8 cellular contexts compared by ENCODE assay signal in the genomic region with DNA sequence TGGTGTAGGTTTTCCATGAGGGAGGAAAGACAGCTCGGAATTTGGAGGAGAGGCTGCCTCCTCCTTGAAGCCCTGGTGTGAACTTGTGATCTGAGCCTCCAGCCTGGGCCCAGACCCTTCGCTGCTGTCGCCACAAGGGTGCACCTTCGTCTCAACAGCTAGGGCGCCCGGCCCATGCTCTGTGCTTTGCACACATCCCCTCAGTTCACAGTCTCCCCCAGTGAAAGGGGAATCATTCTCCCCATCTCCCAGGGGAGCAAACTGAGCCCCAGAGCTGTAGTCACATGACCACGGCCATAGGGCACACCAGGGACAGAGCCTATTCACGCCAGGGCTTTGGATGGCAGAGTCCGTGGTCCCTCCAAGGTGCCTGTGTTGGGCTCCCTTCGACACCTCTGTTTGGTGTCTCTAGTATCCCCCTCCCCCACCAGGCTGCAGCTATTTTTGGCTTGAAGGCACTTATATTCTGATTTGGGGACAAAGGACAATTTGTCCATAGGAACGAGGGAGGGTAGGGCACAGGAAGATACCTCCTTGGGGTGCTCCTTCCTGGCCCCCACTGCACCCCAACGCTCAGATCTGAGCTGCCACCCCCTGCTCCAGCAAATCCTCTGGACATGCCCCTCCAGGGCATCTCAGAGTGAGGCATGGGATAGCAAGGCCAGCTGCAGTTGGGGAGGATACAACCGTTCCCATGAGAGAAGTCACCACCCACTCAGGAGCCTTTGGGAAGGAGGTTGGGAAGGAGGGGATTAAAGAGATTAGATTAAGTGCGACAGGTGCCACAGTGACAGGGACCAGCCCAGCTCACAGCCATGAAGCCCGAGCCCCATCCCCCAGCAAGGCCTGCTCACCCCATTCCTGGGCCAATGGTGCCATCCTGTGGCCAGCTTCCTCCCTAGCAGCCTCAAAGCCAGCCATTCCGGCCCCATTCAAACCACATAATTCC. TPM values are rescaled to one million over a fixed set of nuclear protein-coding genes. Genes with fewer than 3 reads are reported as not detected.
DNase-seq lines count a peak whose midpoint lies in the region; ATAC-seq and TF ChIP-seq lines count a peak whose summit lies in the region.

No MANE protein-coding gene starts in this region.

- POLR2A ChIA-PET in PC-9 (lab: Charles Lee; ENCODE audit: unreplicated experiment): no interaction called here

- no peaks in the 10 kb centered on the region for H3K36me3 Mint-ChIP-seq in activated T-helper 2 cell treated with anti-CD3 and anti-CD28 coated beads, Interferon-gamma antibody, Interleukin-2, Interleukin-4, amounts not matched to agents 10 μg/mL and 5 μg/mL and 100 μg/mL, durations not matched to agents 14 hours and 24 hours and 36 hours (ENCODE audit: low read depth)

- 51% methylated on average over 16 of the region's 16 CpGs; no CpG with 5 or more reads in 1 of the 2 donors for WGBS in transverse colon (ENCODE audit: low coverage in 1 of 2), 2 donors

- H3K4me2 ChIP-seq in PC-9: no peak overlapping the region

- H3K36me3 ChIP-seq in PC-9 (ENCODE audit: low read depth) (no peaks in the 10 kb centered on the region), neutrophil (no peaks in the 10 kb centered on the region), transverse colon (no peaks in the 10 kb centered on the region)

- H3K27ac ChIP-seq in PC-9 (no peak overlapping the region), neutrophil (no peak overlapping the region), transverse colon (no peak overlapping the region)

- H3K4me3 Mint-ChIP-seq in activated T-helper 2 cell treated with anti-CD3 and anti-CD28 coated beads, Interferon-gamma antibody, Interleukin-2, Interleukin-4, amounts not matched to agents 10 μg/mL and 5 μg/mL and 100 μg/mL, durations not matched to agents 14 hours and 24 hours and 36 hours (ENCODE audit: low read depth): no peak overlapping the region

- H3F3A ChIP-seq in PC-9 (ENCODE audit: insufficient read depth, low read depth): no peaks in the 10 kb centered on the region

- H4K20me1 ChIP-seq in PC-9 (ENCODE audit: insufficient read depth): no peaks in the 10 kb centered on the region

- in situ Hi-C loops in transverse colon (cut with MboI; ENCODE audit: low pct_ligation_motif_present in 1 of 4, low pct_unique_long_range_greater_than_20kb in 1 of 4, low sequenced_read_pairs in 3 of 4): loop anchor here in 1 of 4 donors (25.0 kb wide), 1 partner anchor 1470 kb away; a partner anchor contains a TSS

- H3K9me3 ChIP-seq in PC-9 (ENCODE audit: insufficient read depth, low read depth) (no peaks in the 10 kb centered on the region), neutrophil (no peaks in the 10 kb centered on the region), transverse colon (no peaks in the 10 kb centered on the region)

- no peak overlapping the region for H2AFZ ChIP-seq in PC-9

- H3K9me3 Mint-ChIP-seq in activated T-helper 2 cell treated with anti-CD3 and anti-CD28 coated beads, Interferon-gamma antibody, Interleukin-2, Interleukin-4, amounts not matched to agents 10 μg/mL and 5 μg/mL and 100 μg/mL, durations not matched to agents 14 hours and 24 hours and 36 hours: no peaks in the 10 kb centered on the region

- no peak overlapping the region for H3K27ac Mint-ChIP-seq in activated T-helper 2 cell treated with anti-CD3 and anti-CD28 coated beads, Interferon-gamma antibody, Interleukin-2, Interleukin-4, amounts not matched to agents 10 μg/mL and 5 μg/mL and 100 μg/mL, durations not matched to agents 14 hours and 24 hours and 36 hours

- H3K79me2 ChIP-seq in PC-9 (ENCODE audit: low read depth): no peaks in the 10 kb centered on the region

- no TSS peak for BruUV-seq in PC-9 (replicated peaks; lab: Mats Ljungman, UMichigan)

- no peak for TF ChIP-seq POLR2A in transverse colon (IDR thresholded peaks at IDR 0.05)

- no peaks in the 10 kb centered on the region for H3K27me3 ChIP-seq in PC-9 (ENCODE audit: insufficient read depth, low read depth)
- peaks cover 74% of the 10 kb centered on the region for H3K27me3 ChIP-seq in neutrophil
- H3K27me3 ChIP-seq in transverse colon: peaks cover 10% of the 10 kb centered on the region

- CTCF ChIA-PET in PC-9 (lab: Charles Lee): interaction anchor here (0.8 to 1.1 kb wide), 3 partner anchors 327 to 1823 kb away, joined by 4 read pairs; no protein-coding TSS in a partner anchor

- H3K4me3 ChIP-seq in PC-9 (no peak overlapping the region), fibroblast of villous mesenchyme (ENCODE audit: low read depth, low read length) (no peak overlapping the region), neutrophil (ENCODE audit: low read depth in 1 of 2, low read length in 1 of 2) (no peak overlapping the region), transverse colon (no peak overlapping the region)

- H3K4me1 ChIP-seq in PC-9 (replicated peaks; ENCODE audit: insufficient read depth) (no peaks in the 10 kb centered on the region), neutrophil (ENCODE audit: control insufficient read depth in 1 of 2, insufficient read depth in 1 of 2, low read depth in 1 of 2, low read length in 1 of 2) (no peaks in the 10 kb centered on the region), transverse colon (peaks cover 0 to 13% (median 9%) of the 10 kb centered on the region in 4 donors)

- no peaks in the 10 kb centered on the region for H3K4me1 Mint-ChIP-seq in activated T-helper 2 cell treated with anti-CD3 and anti-CD28 coated beads, Interferon-gamma antibody, Interleukin-2, Interleukin-4, amounts not matched to agents 10 μg/mL and 5 μg/mL and 100 μg/mL, durations not matched to agents 14 hours and 24 hours and 36 hours (ENCODE audit: low read depth)

- peak; percentile 93 for DNase-seq in DMS153 treated with DMSO at 0.1 percent for 48 hours (lab: John Stamatoyannopoulos, UW; ENCODE audit: unreplicated experiment)
- peak; percentile 11 for DNase-seq in KG1 (lab: John Stamatoyannopoulos, UW)
- peak in 1 of 2 experiments; percentile 75 for DNase-seq in PC-9
- DNase-seq in activated T-helper 2 cell treated with anti-CD3 and anti-CD28 coated beads, Interferon-gamma antibody, Interleukin-2, Interleukin-4, amounts not matched to agents 10 μg/mL and 5 μg/mL and 100 μg/mL, durations not matched to agents 14 hours and 24 hours and 36 hours (ENCODE audit: low spot score): peak; percentile 33
- peak; percentile 64 for DNase-seq in fibroblast of villous mesenchyme (ENCODE audit: low read depth)
- DNase-seq in transverse colon: peak; percentile 72

- peaks cover 4% of the 10 kb centered on the region for H3K27me3 Mint-ChIP-seq in activated T-helper 2 cell treated with anti-CD3 and anti-CD28 coated beads, Interferon-gamma antibody, Interleukin-2, Interleukin-4, amounts not matched to agents 10 μg/mL and 5 μg/mL and 100 μg/mL, durations not matched to agents 14 hours and 24 hours and 36 hours (ENCODE audit: low read depth)

- TF ChIP-seq CTCF in PC-9 (conservative IDR thresholded peaks at IDR 0.05) (peak; percentile 85), fibroblast of villous mesenchyme (IDR thresholded peaks at IDR 0.05; ENCODE audit: insufficient read depth, low read depth, low read length) (peak; percentile 87), neutrophil (IDR thresholded peaks at IDR 0.05) (peak; percentile 49), transverse colon (IDR thresholded peaks at IDR 0.05) (peak; percentile 75 to 91 (median 75))

- TF ChIP-seq EP300 in transverse colon (IDR thresholded peaks at IDR 0.05; ENCODE audit: low read depth): no peak

- ATAC-seq in GM21515 (IDR thresholded peaks at IDR 0.05; ENCODE audit: unreplicated experiment): no peak

- intact Hi-C loops in PC-9 (cut with micrococcal nuclease; ENCODE audit: unreplicated experiment) (loop anchor here (2.0 to 10.0 kb wide), 7 partner anchors 325 to 1825 kb away; a partner anchor contains a TSS), transverse colon (cut with DNase I; ENCODE audit: low total_unique reads) (loop anchor here (5.0 to 10.0 kb wide), 3 partner anchors 325 to 1470 kb away; a partner anchor contains a TSS)
- intact Hi-C loops in activated T-helper 2 cell treated with anti-CD3 and anti-CD28 coated beads, Interferon-gamma antibody, Interleukin-2, Interleukin-4, amounts not matched to agents 10 μg/mL and 5 μg/mL and 100 μg/mL, durations not matched to agents 14 hours and 24 hours and 36 hours (cut with micrococcal nuclease): loop anchor here (10.0 kb wide), 1 partner anchor 323 kb away; no protein-coding TSS in a partner anchor

- no peaks in the 10 kb centered on the region for H3K9me2 ChIP-seq in PC-9 (ENCODE audit: insufficient read depth)

RNA-seq across cellular contexts. Expression of a gene that starts 15.7 kb away (rescaled TPM):
- 0.37 and 0.50 TPM in 2 replicates for total RNA-seq in PC-9 (2021)
- 0.21 and 0.44 TPM in 2 replicates for total RNA-seq in activated T-helper 2 cell treated with anti-CD3 and anti-CD28 coated beads, Interferon-gamma antibody, Interleukin-2, Interleukin-4, amounts not matched to agents 10 μg/mL and 5 μg/mL and 100 μg/mL, durations not matched to agents 14 hours and 24 hours and 36 hours
- total RNA-seq in fibroblast of villous mesenchyme: not detected in 2 replicates
- not detected for total RNA-seq in transverse colon

RNA-seq across cellular contexts. Expression of a gene that starts 49.9 kb away (rescaled TPM):
- 4.0 and 5.0 TPM in 2 replicates for total RNA-seq in PC-9 (2021)
- total RNA-seq in activated T-helper 2 cell treated with anti-CD3 and anti-CD28 coated beads, Interferon-gamma antibody, Interleukin-2, Interleukin-4, amounts not matched to agents 10 μg/mL and 5 μg/mL and 100 μg/mL, durations not matched to agents 14 hours and 24 hours and 36 hours: 184 and 189 TPM in 2 replicates
- not detected in 2 replicates for total RNA-seq in fibroblast of villous mesenchyme
- total RNA-seq in transverse colon: 10 to 100 TPM in 3 of 4 donors, 1 to 10 TPM in 1; 5.2 to 66.6 (median 34.5) TPM
